In the genomic region with DNA sequence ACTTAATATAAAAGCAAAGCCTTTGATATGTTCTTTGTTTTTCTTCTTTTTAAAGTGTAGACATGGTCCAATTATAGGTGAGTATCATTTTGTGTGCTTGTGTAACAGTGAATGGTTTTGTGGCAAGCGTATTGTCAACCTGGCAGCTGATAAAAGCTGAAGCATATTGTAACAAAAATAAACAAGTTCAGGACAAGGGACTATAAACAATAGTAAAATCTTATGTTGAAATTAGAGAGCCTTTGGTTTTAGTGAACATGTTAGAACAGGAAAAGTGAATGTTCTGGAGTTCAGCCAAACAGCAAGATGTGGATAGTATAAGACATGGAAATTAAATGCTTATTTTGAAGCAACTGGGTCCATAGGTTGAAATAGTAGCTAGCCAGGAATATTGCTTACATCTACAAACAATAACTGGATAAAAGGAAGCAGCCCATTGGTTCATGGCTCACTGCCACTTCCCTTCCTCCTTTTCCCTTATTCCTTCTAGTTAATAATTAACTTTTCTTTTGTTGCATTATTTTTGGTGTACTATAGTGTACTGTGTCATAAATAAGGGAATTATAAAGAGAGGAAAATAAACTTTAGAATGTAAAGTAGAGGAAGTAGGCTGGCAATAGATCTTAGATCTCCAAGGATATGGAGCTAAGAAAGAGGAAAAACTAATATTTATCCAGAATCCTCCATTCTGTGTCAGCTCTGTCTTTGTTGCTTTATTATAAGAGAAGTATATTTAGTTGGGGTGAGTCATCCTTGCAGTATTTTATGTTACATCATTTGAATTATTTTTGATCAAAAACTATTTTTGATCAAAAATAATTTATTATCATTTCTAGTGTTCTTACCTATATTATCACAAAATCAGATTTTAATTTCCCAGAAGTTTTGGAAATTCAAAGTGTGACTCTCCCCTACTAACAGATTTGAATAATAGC, we compare ENCODE assay signal across 11 cellular contexts.
DNase-seq lines count a peak whose midpoint lies in the region; ATAC-seq lines count a peak whose summit lies in the region.
"Had no signal": no experiment of that assay in that cellular context is flagged by ENCODE, and none has a peak within 500 bp of the region (broad histone marks: within the 10 kb centered on the region; RNA-seq: fewer than 3 reads in every experiment).

No MANE protein-coding gene starts in this region.

- no peak for ATAC-seq in HG03432 (IDR thresholded peaks at IDR 0.05; ENCODE audit: unreplicated experiment)
- no peak for ATAC-seq in right cardiac atrium
- no peak for ATAC-seq in HG03139 (IDR thresholded peaks at IDR 0.05; ENCODE audit: unreplicated experiment)
- ATAC-seq: activated CD8-positive, alpha-beta T cell treated with anti-CD3 and anti-CD28 coated beads, Interleukin-2, amount 10 ng/mL, durations not matched to agents 7 days and 5 days had no signal

- H3K4me3 ChIP-seq in adipocyte (ENCODE audit: low read length) (no peak overlapping the region), right cardiac atrium (ENCODE audit: low read length) (no peak overlapping the region)
- H3K4me3 ChIP-seq: esophagus muscularis mucosa had no signal

- H3K9ac ChIP-seq in adipocyte (ENCODE audit: low read length): no peak overlapping the region

- no peaks in the 10 kb centered on the region for H3K27me3 ChIP-seq in adipocyte (replicated peaks; ENCODE audit: control insufficient read depth, insufficient read depth, low read length)
- no peaks in the 10 kb centered on the region for H3K27me3 ChIP-seq in right cardiac atrium (ENCODE audit: control insufficient read depth, insufficient read depth)
- H3K27me3 ChIP-seq: esophagus muscularis mucosa had no signal

- 74% methylated on average over 1 of the region's 1 CpG for WGBS in right cardiac atrium

- peaks cover 13% of the 10 kb centered on the region for H3K9me3 ChIP-seq in adipocyte (ENCODE audit: control insufficient read depth, low read length)
- no peaks in the 10 kb centered on the region for H3K9me3 ChIP-seq in right cardiac atrium (ENCODE audit: control insufficient read depth, low read length)

- intact Hi-C loops in right cardiac atrium (cut with DNase I): no loop called here

- DNase-seq in Caki2 (ENCODE audit: low read depth) (peak; percentile 31), LHCN-M2 (ENCODE audit: low read depth) (peak; percentile 65), adipocyte (ENCODE audit: low read depth) (peak; percentile 51), iris pigment epithelial cell (ENCODE audit: low read depth) (peak; percentile 74), right cardiac atrium (no peak), MV-4-11 (lab: John Stamatoyannopoulos, UW) (no peak)
- DNase-seq: activated CD8-positive, alpha-beta T cell treated with anti-CD3 and anti-CD28 coated beads, Interleukin-2, amount 10 ng/mL, durations not matched to agents 7 days and 5 days; CD4-positive, CD25-positive, alpha-beta regulatory T cell had no signal

- H3K4me1 ChIP-seq in adipocyte (ENCODE audit: control insufficient read depth, insufficient read depth, low read length) (peaks cover 3% of the 10 kb centered on the region), right cardiac atrium (ENCODE audit: control insufficient read depth, insufficient read depth, low read length) (peaks cover 3% of the 10 kb centered on the region)

- H3K27ac ChIP-seq in right cardiac atrium (ENCODE audit: low read length): no peak overlapping the region
- H3K27ac ChIP-seq: esophagus muscularis mucosa had no signal

- peaks cover 17% of the 10 kb centered on the region for H3K36me3 ChIP-seq in adipocyte (ENCODE audit: control insufficient read depth, insufficient read depth, low read length, severe bottlenecking)

- in situ Hi-C loops in Caki2 (cut with HindIII; ENCODE audit: low pct_unique_long_range_greater_than_20kb, low sequenced_read_pairs): no loop called here

Comparison
In these comparisons a context has a peak if more than half of its experiments do, and no peak if none do; other contexts are left out.
1. DNase-seq: peak in Caki2 (single experiment), LHCN-M2 (single experiment), adipocyte (single experiment) and iris pigment epithelial cell (single experiment); none in right cardiac atrium (0 of 3) and MV-4-11 (single experiment).